31 cellular contexts compared by ENCODE assay signal in the genomic region with DNA sequence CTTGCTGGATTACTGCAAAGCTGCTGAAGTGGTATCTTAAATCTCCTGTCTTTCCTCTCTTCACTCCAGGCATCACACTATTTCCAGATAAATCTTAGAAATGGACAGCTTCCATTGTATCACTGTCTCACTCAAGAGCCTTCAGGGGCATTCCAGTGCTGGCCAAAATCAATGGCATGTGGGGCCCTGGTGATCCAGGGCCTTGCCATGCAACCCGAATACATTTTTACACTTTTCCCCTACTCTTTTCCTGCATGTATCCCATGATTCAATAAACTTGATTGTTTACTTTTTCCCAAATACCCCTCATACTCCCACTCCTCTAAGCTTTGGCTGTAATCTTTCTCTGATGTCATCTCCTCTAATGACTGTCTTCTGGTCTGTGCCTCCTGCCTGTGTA. TPM values are rescaled to one million over a fixed set of nuclear protein-coding genes. Genes with fewer than 3 reads are reported as not detected.
"Had no signal": no experiment of that assay in that cellular context is flagged by ENCODE, and none has a peak within 500 bp of the region (broad histone marks: within the 10 kb centered on the region; RNA-seq: fewer than 3 reads in every experiment).

No MANE protein-coding gene starts in this region.

- DNase-seq: hypothalamus; immature natural killer cell; left ventricle myocardium inferior; midbrain; mucosa of descending colon; naive thymus-derived CD4-positive, alpha-beta T cell; ovary; right lobe of liver; stimulated activated CD4-positive, alpha-beta T cell treated with anti-CD3 and anti-CD28 coated beads, Interleukin-1b, Interleukin-23, amount 100 ng/mL, for 48 hours; stimulated activated CD4-positive, alpha-beta T cell treated with anti-CD3 and anti-CD28 coated beads, Interleukin-2, amount 100 ng/mL, for 48 hours; stimulated activated CD4-positive, alpha-beta T cell treated with anti-CD3 and anti-CD28 coated beads, Interleukin-4, amount 100 ng/mL, for 4 hours; stimulated activated CD8-positive, alpha-beta memory T cell treated with anti-CD3 and anti-CD28 coated beads, Interleukin-4, amount 100 ng/mL, for 48 hours; stimulated activated naive CD4-positive, alpha-beta T cell treated with Interleukin-2 at 50 U/mL for 16 hours; stimulated activated naive CD8-positive, alpha-beta T cell treated with anti-CD3 and anti-CD28 coated beads, Interleukin-15, amount 100 ng/mL, for 72 hours; substantia nigra; upper lobe of right lung had no signal

- H3K9me3 Mint-ChIP-seq: natural killer cell treated with Interleukin-12 subunit alpha and Interleukin-12 subunit beta and Interleukin-15 and Interleukin-18, amount 100 ng/mL, for 72 hours; neural progenitor cell; stimulated activated naive CD8-positive, alpha-beta T cell treated with anti-CD3 and anti-CD28 coated beads, Interleukin-15, amount 100 ng/mL, for 72 hours had no signal

- H3K27ac Mint-ChIP-seq: immature natural killer cell; naive thymus-derived CD4-positive, alpha-beta T cell; natural killer cell treated with Interleukin-12 subunit alpha and Interleukin-12 subunit beta and Interleukin-15 and Interleukin-18, amount 100 ng/mL, for 72 hours; progenitor cell of endocrine pancreas; stimulated activated memory B cell treated with anti-CD40 and anti-IgM and Interleukin-4, amounts not matched to agents 10 μg/mL and 1 μg/mL and 100 μg/mL, for 72 hours; stimulated activated naive CD8-positive, alpha-beta T cell treated with anti-CD3 and anti-CD28 coated beads, Interleukin-15, amount 100 ng/mL, for 72 hours had no signal

- H3K4me3 Mint-ChIP-seq: immature natural killer cell; naive thymus-derived CD4-positive, alpha-beta T cell; natural killer cell treated with Interleukin-12 subunit alpha and Interleukin-12 subunit beta and Interleukin-15 and Interleukin-18, amount 100 ng/mL, for 72 hours; neural progenitor cell; stimulated activated memory B cell treated with anti-CD40 and anti-IgM and Interleukin-4, amounts not matched to agents 10 μg/mL and 1 μg/mL and 100 μg/mL, for 72 hours; stimulated activated naive CD8-positive, alpha-beta T cell treated with anti-CD3 and anti-CD28 coated beads, Interleukin-15, amount 100 ng/mL, for 72 hours had no signal

- H3K36me3 Mint-ChIP-seq: immature natural killer cell; naive thymus-derived CD4-positive, alpha-beta T cell; natural killer cell treated with Interleukin-12 subunit alpha and Interleukin-12 subunit beta and Interleukin-15 and Interleukin-18, amount 100 ng/mL, for 72 hours; neural progenitor cell; stimulated activated memory B cell treated with anti-CD40 and anti-IgM and Interleukin-4, amounts not matched to agents 10 μg/mL and 1 μg/mL and 100 μg/mL, for 72 hours had no signal

- FAIRE-seq: islet of Langerhans, urothelium cell line had no signal

- H3K4me1 Mint-ChIP-seq: naive thymus-derived CD4-positive, alpha-beta T cell; stimulated activated memory B cell treated with anti-CD40 and anti-IgM and Interleukin-4, amounts not matched to agents 10 μg/mL and 1 μg/mL and 100 μg/mL, for 72 hours; stimulated activated naive CD8-positive, alpha-beta T cell treated with anti-CD3 and anti-CD28 coated beads, Interleukin-15, amount 100 ng/mL, for 72 hours had no signal

RNA-seq across cellular contexts. Expression of gene DEUP1, which starts 39.4 kb away (rescaled TPM):
- total RNA-seq: kidney epithelial cell; left ventricle myocardium inferior; lower leg skin; mesenteric fat pad; mucosa of descending colon; myocyte; naive thymus-derived CD4-positive, alpha-beta T cell; natural killer cell treated with Interleukin-12 subunit alpha and Interleukin-12 subunit beta and Interleukin-15 and Interleukin-18, amount 100 ng/mL, for 72 hours; omental fat pad; pulmonary artery endothelial cell; right atrium auricular region; right lobe of liver; skeletal muscle tissue; upper lobe of right lung had no signal
- polyA plus RNA-seq: immature natural killer cell; naive thymus-derived CD4-positive, alpha-beta T cell; smooth muscle cell had no signal
